Comparison of ENCODE assay signal across 22 cellular contexts in genomic region chr7:90856317-90857072, GRCh38.
DNase-seq lines count a peak whose midpoint lies in the region; ATAC-seq and TF ChIP-seq lines count a peak whose summit lies in the region.
"Had no signal": no experiment of that assay in that cellular context is flagged by ENCODE, and none has a peak within 500 bp of the region (broad histone marks: within the 10 kb centered on the region; RNA-seq: fewer than 3 reads in every experiment).

No MANE protein-coding gene starts in this region.

- TF ChIP-seq CTCF in GM20000 (IDR thresholded peaks at IDR 0.05; ENCODE audit: extremely low read depth, missing control alignments) (no peak), esophagus squamous epithelium (IDR thresholded peaks at IDR 0.05) (no peak)

- ATAC-seq in GM18502 (IDR thresholded peaks at IDR 0.05; ENCODE audit: poor library complexity, unreplicated experiment) (peak; percentile 52), HG02642 (IDR thresholded peaks at IDR 0.05; ENCODE audit: poor library complexity, unreplicated experiment) (peak; percentile 54), HG03565 (IDR thresholded peaks at IDR 0.05; ENCODE audit: unreplicated experiment) (peak; percentile 49), GM21825 (IDR thresholded peaks at IDR 0.05; ENCODE audit: unreplicated experiment) (no peak), HG03135 (IDR thresholded peaks at IDR 0.05; ENCODE audit: unreplicated experiment) (no peak)
- ATAC-seq: HCT116, K562 had no signal

- H3K4me1 ChIP-seq in esophagus squamous epithelium, result no peaks in the 10 kb centered on the region
- H3K4me1 ChIP-seq: BE2C, SJCRH30 had no signal

- H3K27me3 ChIP-seq in esophagus squamous epithelium, result no peaks in the 10 kb centered on the region
- H3K27me3 ChIP-seq: BE2C, SJCRH30 had no signal

- intact Hi-C loops in esophagus squamous epithelium (cut with DNase I), result no loop called here

- H3K27ac ChIP-seq in esophagus squamous epithelium, result no peak overlapping the region
- H3K27ac ChIP-seq: GM23248, HL-60, SJCRH30 had no signal

- H3K36me3 ChIP-seq in esophagus squamous epithelium, result no peaks in the 10 kb centered on the region
- H3K36me3 ChIP-seq: BE2C had no signal

- TF ChIP-seq POLR2A in esophagus squamous epithelium (IDR thresholded peaks at IDR 0.05), result no peak

- DNase-seq in left kidney (ENCODE audit: low read depth, low spot score) (peak; percentile 77), GM20000 (ENCODE audit: low spot score) (no peak), esophagus squamous epithelium (lab: John Stamatoyannopoulos, UW) (no peak)
- DNase-seq: ACHN; BE2C; CD4-positive, alpha-beta memory T cell; DMS79; GM23248; NCI-H2107; NCI-H69; NK-92 treated with Interleukin-12 subunit alpha and Interleukin-12 subunit beta, amount 100 ng/mL, for 24 hours; OCI-M1; RPMI8226; SJCRH30 had no signal

- no peaks in the 10 kb centered on the region for H3K9me3 ChIP-seq in esophagus squamous epithelium
- H3K9me3 ChIP-seq: BE2C, SJCRH30 had no signal

- 80 to 90% methylated on average over 6 of the region's 6 CpGs for WGBS in esophagus squamous epithelium, 2 donors

- no peak overlapping the region for H3K4me3 ChIP-seq in esophagus squamous epithelium
- H3K4me3 ChIP-seq: GM23248, K562, SJCRH30 had no signal

Comparison
In these comparisons a context has a peak if more than half of its experiments do, and no peak if none do; other contexts are left out.
1. ATAC-seq: peak in GM18502 (single experiment), HG02642 (single experiment) and HG03565 (single experiment); none in GM21825 (single experiment) and HG03135 (single experiment).